In genomic region chr19:3975637-3976087, GRCh38 we compare ENCODE assay signal across 13 cellular contexts. TPM values are rescaled to one million over a fixed set of nuclear protein-coding genes. Genes with fewer than 3 reads are reported as not detected.
A peak's percentile ranks its signal among the peaks of the same experiment; 100 is the strongest.
DNase-seq lines count a peak whose midpoint lies in the region; ATAC-seq and TF ChIP-seq lines count a peak whose summit lies in the region.
"Had no signal": no experiment of that assay in that cellular context is flagged by ENCODE, and none has a peak within 500 bp of the region (broad histone marks: within the 10 kb centered on the region; RNA-seq: fewer than 3 reads in every experiment).

No MANE protein-coding gene starts in this region.

- no peak for TF ChIP-seq CTCF in osteoblast (IDR thresholded peaks at IDR 0.05; ENCODE audit: extremely low read depth, low read depth, low read length)

- H3K36me3 Mint-ChIP-seq in activated CD8-positive, alpha-beta memory T cell treated with anti-CD3 and anti-CD28 coated beads, Interleukin-2, amount 10 ng/mL, durations not matched to agents 7 days and 5 days, result peaks cover 37% of the 10 kb centered on the region

- H3K4me1 Mint-ChIP-seq in activated CD8-positive, alpha-beta memory T cell treated with anti-CD3 and anti-CD28 coated beads, Interleukin-2, amount 10 ng/mL, durations not matched to agents 7 days and 5 days, result peaks cover 17% of the 10 kb centered on the region

- H3K27ac ChIP-seq in SK-N-MC (peak overlapping the region; percentile 73; the same call in 1 of the 2 replicates), osteoblast (ENCODE audit: low read depth, low read length) (no peak overlapping the region)
- H3K27ac ChIP-seq: right atrium auricular region had no signal

- no peak overlapping the region for H3K9ac ChIP-seq in SK-N-MC (ENCODE audit: insufficient read length)

- H3K9me3 ChIP-seq in SK-N-MC (ENCODE audit: low read depth, low read length) (no peaks in the 10 kb centered on the region), osteoblast (ENCODE audit: low read depth, low read length) (no peaks in the 10 kb centered on the region)
- H3K9me3 ChIP-seq: right atrium auricular region had no signal

- H2AFZ ChIP-seq in osteoblast (ENCODE audit: low read length), result no peak overlapping the region

- peaks cover 62% of the 10 kb centered on the region for H4K20me1 ChIP-seq in osteoblast (ENCODE audit: insufficient read depth, low read length)

- DNase-seq in activated CD8-positive, alpha-beta memory T cell treated with anti-CD3 and anti-CD28 coated beads for 24 hours, result peak; percentile 69
- no peak for DNase-seq in activated CD8-positive, alpha-beta memory T cell treated with anti-CD3 and anti-CD28 coated beads, Interleukin-2, amount 10 ng/mL, durations not matched to agents 7 days and 5 days
- no peak for DNase-seq in SK-N-MC (ENCODE audit: low read depth, low spot score)
- peak; percentile 55 for DNase-seq in osteoblast (ENCODE audit: insufficient read length, low spot score, missing footprints)
- DNase-seq in DMS79 (lab: John Stamatoyannopoulos, UW), result no peak
- DNase-seq in KBM-7, result no peak
- DNase-seq: activated CD4-positive, alpha-beta T cell treated with anti-CD3 and anti-CD28 coated beads, Interleukin-2, amount 50 U/mL, for 4 hours; aorta; hypothalamus; NCI-H1105 treated with DMSO at 0.1 percent for 48 hours; NCI-H526 treated with DMSO at 0.1 percent for 48 hours had no signal

- no peak overlapping the region for H3K4me2 ChIP-seq in osteoblast (ENCODE audit: insufficient read depth, low read length)

- H3K27me3 ChIP-seq in osteoblast (ENCODE audit: insufficient read depth, low read length), result no peaks in the 10 kb centered on the region
- H3K27me3 ChIP-seq: right atrium auricular region had no signal

- no peak for ATAC-seq in activated CD8-positive, alpha-beta memory T cell treated with anti-CD3 and anti-CD28 coated beads, Interleukin-2, amount 10 ng/mL, durations not matched to agents 7 days and 5 days

- no peaks in the 10 kb centered on the region for H3K27me3 Mint-ChIP-seq in activated CD8-positive, alpha-beta memory T cell treated with anti-CD3 and anti-CD28 coated beads, Interleukin-2, amount 10 ng/mL, durations not matched to agents 7 days and 5 days

- no peak overlapping the region for H3K4me3 Mint-ChIP-seq in activated CD8-positive, alpha-beta memory T cell treated with anti-CD3 and anti-CD28 coated beads, Interleukin-2, amount 10 ng/mL, durations not matched to agents 7 days and 5 days

- CTCF ChIA-PET in activated CD8-positive, alpha-beta memory T cell treated with anti-CD3 and anti-CD28 coated beads, Interleukin-2, amount 10 ng/mL, durations not matched to agents 7 days and 5 days (lab: Charles Lee), result interaction anchor here (0.8 to 0.9 kb wide), 2 partner anchors 10 to 12 kb away, joined by 3 to 4 read pairs; partner anchors contain the start of gene EEF2

- peaks cover 56% of the 10 kb centered on the region for H3K79me2 ChIP-seq in osteoblast (ENCODE audit: insufficient read depth, low read length)

- H3K27ac Mint-ChIP-seq in activated CD8-positive, alpha-beta memory T cell treated with anti-CD3 and anti-CD28 coated beads, Interleukin-2, amount 10 ng/mL, durations not matched to agents 7 days and 5 days, result no peak overlapping the region

- no peak overlapping the region for H3K4me3 ChIP-seq in SK-N-MC
- H3K4me3 ChIP-seq in osteoblast (ENCODE audit: insufficient read depth, low read length), result no peak overlapping the region
- H3K4me3 ChIP-seq: right atrium auricular region had no signal

- no peaks in the 10 kb centered on the region for H3K9me3 Mint-ChIP-seq in activated CD8-positive, alpha-beta memory T cell treated with anti-CD3 and anti-CD28 coated beads, Interleukin-2, amount 10 ng/mL, durations not matched to agents 7 days and 5 days (ENCODE audit: low read depth)

- in situ Hi-C loops in KBM-7 (cut with MboI; ENCODE audit: low pct_unique_long_range_greater_than_20kb, low sequenced_read_pairs), result no loop called here

- H3K4me1 ChIP-seq in osteoblast (ENCODE audit: insufficient read depth, low read length), result peaks cover 3% of the 10 kb centered on the region

- H3K36me3 ChIP-seq in SK-N-MC (ENCODE audit: insufficient read depth, low read length) (peaks cover 54% of the 10 kb centered on the region), osteoblast (ENCODE audit: insufficient read depth, low read length) (peaks cover 60% of the 10 kb centered on the region)

RNA-seq across cellular contexts. Expression of gene DAPK3, which starts 4.8 kb away (rescaled TPM):
- 10 to 100 TPM; 49.3 to 53.0 TPM for total RNA-seq in activated CD8-positive, alpha-beta memory T cell treated with anti-CD3 and anti-CD28 coated beads, Interleukin-2, amount 10 ng/mL, durations not matched to agents 7 days and 5 days
- 122 and 131 TPM in 2 replicates for total RNA-seq in osteoblast

RNA-seq across cellular contexts. Expression of gene EEF2, which starts 9.6 kb away (rescaled TPM):
- 1,000 to 10,000 TPM; 1,382 to 1,952 TPM for total RNA-seq in activated CD8-positive, alpha-beta memory T cell treated with anti-CD3 and anti-CD28 coated beads, Interleukin-2, amount 10 ng/mL, durations not matched to agents 7 days and 5 days
- total RNA-seq in osteoblast, result 2,656 and 2,968 TPM in 2 replicates

RNA-seq across cellular contexts. Expression of gene PIAS4, which starts 31.9 kb away (rescaled TPM):
- total RNA-seq in activated CD8-positive, alpha-beta memory T cell treated with anti-CD3 and anti-CD28 coated beads, Interleukin-2, amount 10 ng/mL, durations not matched to agents 7 days and 5 days, result 10 to 100 TPM; 34.0 to 39.4 TPM
- 14.7 and 21.4 TPM in 2 replicates for total RNA-seq in osteoblast

RNA-seq across cellular contexts. Expression of gene NMRK2, which starts 42.8 kb away (rescaled TPM):
- total RNA-seq in activated CD8-positive, alpha-beta memory T cell treated with anti-CD3 and anti-CD28 coated beads, Interleukin-2, amount 10 ng/mL, durations not matched to agents 7 days and 5 days, result not detected
- not detected in 2 replicates for total RNA-seq in osteoblast
- total RNA-seq: mesenteric fat pad had no signal

Comparison
In these comparisons a context has a peak if more than half of its experiments do, and no peak if none do; other contexts are left out.
1. DNase-seq: peak in activated CD8-positive, alpha-beta memory T cell treated with anti-CD3 and anti-CD28 coated beads for 24 hours (single experiment) and osteoblast (single experiment); none in activated CD8-positive, alpha-beta memory T cell treated with anti-CD3 and anti-CD28 coated beads, Interleukin-2, amount 10 ng/mL, durations not matched to agents 7 days and 5 days (single experiment), SK-N-MC (single experiment), DMS79 (single experiment) and KBM-7 (single experiment).